26 cellular contexts compared by ENCODE assay signal in the genomic region with DNA sequence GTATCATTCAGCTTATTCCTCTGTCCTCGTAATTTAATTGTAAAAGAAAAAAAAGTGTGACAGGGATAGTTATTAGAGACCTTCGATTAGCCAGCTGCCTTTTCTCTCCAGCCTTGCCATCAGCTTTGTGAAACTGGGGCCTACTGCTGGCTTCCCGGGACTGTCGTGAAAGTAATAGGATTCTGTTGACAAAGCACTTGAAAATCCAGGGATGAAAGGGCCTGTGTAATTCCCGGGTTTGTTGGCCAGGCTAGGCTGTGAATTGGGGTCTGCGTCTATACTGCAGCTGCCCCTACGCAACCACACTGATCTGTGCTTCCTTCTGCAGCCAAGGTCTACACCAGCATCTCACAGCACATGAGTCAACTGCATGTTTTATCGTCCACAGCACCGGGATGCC.
DNase-seq lines count a peak whose midpoint lies in the region; TF ChIP-seq lines count a peak whose summit lies in the region.
"Had no signal": no experiment of that assay in that cellular context is flagged by ENCODE, and none has a peak within 500 bp of the region (broad histone marks: within the 10 kb centered on the region; RNA-seq: fewer than 3 reads in every experiment).

No MANE protein-coding gene starts in this region.

- TF ChIP-seq CTCF in tibial nerve (IDR thresholded peaks at IDR 0.05) = no peak

- peaks cover 8% of the 10 kb centered on the region for H3K9me3 ChIP-seq in SJCRH30 (replicated peaks)
- H3K9me3 ChIP-seq in HAP-1 = no peaks in the 10 kb centered on the region
- H3K9me3 ChIP-seq in tibial nerve = no peaks in the 10 kb centered on the region
- H3K9me3 ChIP-seq: uterus had no signal

- no peaks in the 10 kb centered on the region for H3K27me3 ChIP-seq in SJCRH30
- no peaks in the 10 kb centered on the region for H3K27me3 ChIP-seq in HAP-1 (ENCODE audit: low read depth)
- no peaks in the 10 kb centered on the region for H3K27me3 ChIP-seq in tibial nerve
- H3K27me3 ChIP-seq: uterus had no signal

- in situ Hi-C loops in HAP-1 (cut with MboI; ENCODE audit: low sequenced_read_pairs) = no loop called here

- WGBS in tibial nerve, 2 donors = 44 to 64% methylated on average over 9 of the region's 9 CpGs

- DNase-seq in DMS53 (lab: John Stamatoyannopoulos, UW) (peak; percentile 25), DMS53 treated with DMSO at 0.1 percent for 48 hours (lab: John Stamatoyannopoulos, UW; ENCODE audit: unreplicated experiment) (no peak), NCI-H510A (lab: John Stamatoyannopoulos, UW) (peak; percentile 24), SJCRH30 (peak; percentile 38 to 60), HAP-1 (ENCODE audit: low spot score in 2 of 2) (no peak), tibial nerve (ENCODE audit: low spot score in 2 of 2) (no peak), HT-29 (ENCODE audit: low spot score) (no peak), kidney tubule cell (ENCODE audit: low spot score) (no peak)
- DNase-seq: 8988T; activated B cell treated with CpG ODN at 0.5 μM for 24 hours; activated CD4-positive, alpha-beta T cell treated with anti-CD3 and anti-CD28 coated beads, Interleukin-2, amount 50 U/mL, for 4 hours; activated naive CD4-positive, alpha-beta T cell; activated T-cell treated with anti-CD3 and anti-CD28 coated beads, Interleukin-2, amount 50 U/mL, for 72 hours; EL; HFFc6; hippocampal formation; MV-4-11; NCI-H2171 treated with DMSO at 0.1 percent for 48 hours; NK-92 treated with Interleukin-12 subunit alpha and Interleukin-12 subunit beta, amount 100 ng/mL, for 24 hours; nucleus accumbens; PC-9; SIG-M5; stimulated activated naive CD4-positive, alpha-beta T cell; uterus had no signal

- TF ChIP-seq EP300 in tibial nerve (IDR thresholded peaks at IDR 0.05) = no peak

- H3K4me3 ChIP-seq in SJCRH30 = no peak overlapping the region
- H3K4me3 ChIP-seq in HAP-1 = no peak overlapping the region
- no peak overlapping the region for H3K4me3 ChIP-seq in tibial nerve
- H3K4me3 ChIP-seq: GM12878, GM23338, PC-9, uterus had no signal

- H3K4me1 ChIP-seq in SJCRH30 = peaks cover 61% of the 10 kb centered on the region
- H3K4me1 ChIP-seq in HAP-1 = peaks cover 3% of the 10 kb centered on the region
- peaks cover 0 to 14% (median 0%) of the 10 kb centered on the region in 4 donors for H3K4me1 ChIP-seq in tibial nerve
- H3K4me1 ChIP-seq: uterus had no signal

- H3K36me3 ChIP-seq in SJCRH30 (no peaks in the 10 kb centered on the region), HAP-1 (replicated peaks) (no peaks in the 10 kb centered on the region), tibial nerve (no peaks in the 10 kb centered on the region)
- H3K36me3 ChIP-seq: uterus had no signal

- H3K27ac ChIP-seq in SJCRH30 (peak overlapping the region; percentile 2; the same call in 1 of the 2 replicates), tibial nerve (no peak overlapping the region)
- H3K27ac ChIP-seq: PC-9, uterus had no signal

- no peak for TF ChIP-seq POLR2A in tibial nerve (IDR thresholded peaks at IDR 0.05)

Comparison
In these comparisons a context has a peak if more than half of its experiments do, and no peak if none do; other contexts are left out.
1. DNase-seq: peak in DMS53 (single experiment), NCI-H510A (single experiment) and SJCRH30 (2 of 2); none in DMS53 treated with DMSO at 0.1 percent for 48 hours (single experiment), HAP-1 (0 of 2), tibial nerve (0 of 2), HT-29 (single experiment) and kidney tubule cell (single experiment).